ENCODE assay signal across 9 cellular contexts in genomic region chr16:24834459-24835335, GRCh38. TPM values are rescaled to one million over a fixed set of nuclear protein-coding genes. Genes with fewer than 3 reads are reported as not detected.
DNase-seq lines count a peak whose midpoint lies in the region; ATAC-seq, FAIRE-seq and TF ChIP-seq lines count a peak whose summit lies in the region.
"Had no signal": no experiment of that assay in that cellular context is flagged by ENCODE, and none has a peak within 500 bp of the region (broad histone marks: within the 10 kb centered on the region; RNA-seq: fewer than 3 reads in every experiment).

No MANE protein-coding gene starts in this region.

- H3K27me3 ChIP-seq in GM23338 (ENCODE audit: insufficient read depth): no peaks in the 10 kb centered on the region

- ATAC-seq in GM23338 (peak; percentile 90), HG03342 (IDR thresholded peaks at IDR 0.05; ENCODE audit: unreplicated experiment) (no peak), HG02970 (IDR thresholded peaks at IDR 0.05; ENCODE audit: low FRiP score, unreplicated experiment) (no peak), HG03175 (IDR thresholded peaks at IDR 0.05; ENCODE audit: unreplicated experiment) (no peak)
- peak in 1 of 2 donors; percentile 48 for ATAC-seq in stimulated activated naive B cell treated with anti-CD40 and anti-IgM and Interleukin-4, amounts not matched to agents 10 μg/mL and 1 μg/mL and 100 μg/mL, for 72 hours (replicated peaks)

- H3K9me2 ChIP-seq in GM23338 (ENCODE audit: insufficient read depth): 0 out of 2 replicates have a peak, but pooled peaks cover 5% of the 10 kb centered on the region

- H2AFZ ChIP-seq in GM23338: no peak overlapping the region

- H3K4me3 ChIP-seq in GM23338 (no peak overlapping the region), fibroblast of villous mesenchyme (ENCODE audit: low read depth, low read length) (no peak overlapping the region)

- no peak for FAIRE-seq in RCC 7860 (lab: Jason Lieb, UNC)

- H3K36me3 Mint-ChIP-seq in GM23338 (ENCODE audit: low read depth): no peaks in the 10 kb centered on the region
- peaks cover 7 to 30% of the 10 kb centered on the region in 2 donors for H3K36me3 Mint-ChIP-seq in stimulated activated naive B cell treated with anti-CD40 and anti-IgM and Interleukin-4, amounts not matched to agents 10 μg/mL and 1 μg/mL and 100 μg/mL, for 72 hours

- H3K4me1 Mint-ChIP-seq in GM23338: no peaks in the 10 kb centered on the region
- peaks cover 0 to 2% of the 10 kb centered on the region in 2 donors for H3K4me1 Mint-ChIP-seq in stimulated activated naive B cell treated with anti-CD40 and anti-IgM and Interleukin-4, amounts not matched to agents 10 μg/mL and 1 μg/mL and 100 μg/mL, for 72 hours

- no peaks in the 10 kb centered on the region for H3K4me1 ChIP-seq in GM23338 (ENCODE audit: insufficient read depth)

- no peaks in the 10 kb centered on the region; the same call in 2 of the 3 replicates for H3K9me3 Mint-ChIP-seq in GM23338
- H3K9me3 Mint-ChIP-seq in stimulated activated naive B cell treated with anti-CD40 and anti-IgM and Interleukin-4, amounts not matched to agents 10 μg/mL and 1 μg/mL and 100 μg/mL, for 72 hours: no peaks in the 10 kb centered on the region

- no peaks in the 10 kb centered on the region; the same call in 1 of the 2 replicates for H4K20me1 ChIP-seq in GM23338 (replicated peaks; ENCODE audit: insufficient read depth)

- no peaks in the 10 kb centered on the region for H3F3A ChIP-seq in GM23338 (replicated peaks; ENCODE audit: low read depth)

- H3K27ac ChIP-seq in GM23338 (ENCODE audit: low read depth): no peak overlapping the region
- H3K27ac ChIP-seq: epithelial cell of prostate had no signal

- H3K27me3 Mint-ChIP-seq in GM23338 (ENCODE audit: insufficient read depth, low read depth, poor library complexity): peaks cover 2% of the 10 kb centered on the region
- no peaks in the 10 kb centered on the region for H3K27me3 Mint-ChIP-seq in stimulated activated naive B cell treated with anti-CD40 and anti-IgM and Interleukin-4, amounts not matched to agents 10 μg/mL and 1 μg/mL and 100 μg/mL, for 72 hours

- H3K4me2 ChIP-seq in GM23338: no peak overlapping the region

- DNase-seq in AG20443 (ENCODE audit: low spot score) (peak; percentile 73), GM23338 (ENCODE audit: low spot score) (peak; percentile 73), RCC 7860 (ENCODE audit: low spot score) (peak; percentile 30), fibroblast of villous mesenchyme (ENCODE audit: low read depth) (peak; percentile 36)
- no peak for DNase-seq in stimulated activated naive B cell treated with anti-CD40 and anti-IgM and Interleukin-4, amounts not matched to agents 10 μg/mL and 1 μg/mL and 100 μg/mL, for 72 hours

- no peak overlapping the region for H3K4me3 Mint-ChIP-seq in GM23338
- H3K4me3 Mint-ChIP-seq in stimulated activated naive B cell treated with anti-CD40 and anti-IgM and Interleukin-4, amounts not matched to agents 10 μg/mL and 1 μg/mL and 100 μg/mL, for 72 hours: no peak overlapping the region

- TF ChIP-seq CTCF in GM23338 (conservative IDR thresholded peaks at IDR 0.05; ENCODE audit: low read depth in 2 of 2): peak; percentile 55 to 85
- TF ChIP-seq CTCF in fibroblast of villous mesenchyme (IDR thresholded peaks at IDR 0.05; ENCODE audit: insufficient read depth, low read depth, low read length): peak; percentile 77

- H3K79me2 ChIP-seq in GM23338 (replicated peaks; ENCODE audit: insufficient read depth): no peaks in the 10 kb centered on the region

- no peaks in the 10 kb centered on the region for H3K36me3 ChIP-seq in GM23338 (ENCODE audit: insufficient read depth)

- H3K27ac Mint-ChIP-seq in GM23338: 0 out of 2 replicates have a peak overlapping the region, but pooled peaks have one; percentile 4
- peak overlapping the region; percentile 4 for H3K27ac Mint-ChIP-seq in stimulated activated naive B cell treated with anti-CD40 and anti-IgM and Interleukin-4, amounts not matched to agents 10 μg/mL and 1 μg/mL and 100 μg/mL, for 72 hours

TF ChIP-seq in GM23338, 12 proteins besides CTCF, POLR2A, EP300 and RAD21 (continues in another document):
- TF ChIP-seq, protein P1, sequence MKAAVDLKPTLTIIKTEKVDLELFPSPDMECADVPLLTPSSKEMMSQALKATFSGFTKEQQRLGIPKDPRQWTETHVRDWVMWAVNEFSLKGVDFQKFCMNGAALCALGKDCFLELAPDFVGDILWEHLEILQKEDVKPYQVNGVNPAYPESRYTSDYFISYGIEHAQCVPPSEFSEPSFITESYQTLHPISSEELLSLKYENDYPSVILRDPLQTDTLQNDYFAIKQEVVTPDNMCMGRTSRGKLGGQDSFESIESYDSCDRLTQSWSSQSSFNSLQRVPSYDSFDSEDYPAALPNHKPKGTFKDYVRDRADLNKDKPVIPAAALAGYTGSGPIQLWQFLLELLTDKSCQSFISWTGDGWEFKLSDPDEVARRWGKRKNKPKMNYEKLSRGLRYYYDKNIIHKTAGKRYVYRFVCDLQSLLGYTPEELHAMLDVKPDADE (IDR thresholded peaks at IDR 0.05): no peak
- TF ChIP-seq EZH2phosphoT487 (IDR thresholded peaks at IDR 0.05; ENCODE audit: unreplicated experiment) (no peak), ZNF114 (CRISPR knock-in tag; IDR thresholded peaks at IDR 0.05) (no peak), CREB1 (CRISPR knock-in tag; IDR thresholded peaks at IDR 0.05; ENCODE audit: low read depth) (no peak), STAT1 (IDR thresholded peaks at IDR 0.05; ENCODE audit: unreplicated experiment) (no peak), REST (IDR thresholded peaks at IDR 0.05; ENCODE audit: unreplicated experiment) (no peak), ZNF331 (CRISPR knock-in tag; IDR thresholded peaks at IDR 0.05; ENCODE audit: low read depth) (no peak)

RNA-seq across cellular contexts. Expression of gene SLC5A11, which starts 11.1 kb away (rescaled TPM):
- total RNA-seq in GM23338 (2014; rRNA removed; shearing (Covaris generic)): 0.07 TPM in 1 of 2 replicates, not detected in the other
- 0.10 TPM in 1 of 2 replicates, not detected in the other for polyA plus RNA-seq in GM23338 (2016; fragmentation: Nextera tagmentation; extraction: Ambion mirVana)
- under 0.01 TPM in 1 of 2 replicates, not detected in the other for total RNA-seq in fibroblast of villous mesenchyme
